ENCODE assay signal across 11 cellular contexts in the genomic region with DNA sequence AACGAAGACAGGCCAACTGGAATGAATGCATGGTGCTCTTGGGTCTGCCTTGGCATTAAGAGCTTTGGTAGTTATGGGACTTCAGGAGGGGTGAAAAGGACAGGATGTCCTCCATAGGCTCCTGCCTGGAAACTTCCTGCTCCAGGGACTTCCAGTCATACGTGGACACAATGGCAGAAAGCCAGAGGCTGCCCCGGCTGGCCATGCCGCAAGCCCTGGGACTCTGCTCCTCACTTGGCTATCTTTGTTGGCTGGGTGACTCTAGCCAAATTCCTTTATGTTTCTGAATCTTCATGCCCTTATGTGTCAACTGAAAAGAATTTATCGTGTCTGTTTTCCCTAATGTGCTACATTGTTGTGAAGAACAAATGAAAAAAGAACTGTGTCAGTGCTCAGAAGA.
DNase-seq lines count a peak whose midpoint lies in the region; ATAC-seq, FAIRE-seq and TF ChIP-seq lines count a peak whose summit lies in the region.
"Had no signal": no experiment of that assay in that cellular context is flagged by ENCODE, and none has a peak within 500 bp of the region (broad histone marks: within the 10 kb centered on the region; RNA-seq: fewer than 3 reads in every experiment).

No MANE protein-coding gene starts in this region.

- WGBS in esophagus muscularis mucosa: 16% methylated on average over 1 of the region's 5 CpGs

- DNase-seq in RWPE2 (ENCODE audit: low spot score): no peak
- peak; percentile 75 for DNase-seq in esophagus muscularis mucosa (ENCODE audit: extremely low spot score)
- peak; percentile 6 to 56 (median 22) for DNase-seq in mucosa of descending colon
- peak; percentile 37 for DNase-seq in urothelium cell line (ENCODE audit: low spot score)
- DNase-seq in NCI-H82 treated with DMSO at 0.1 percent for 48 hours (lab: John Stamatoyannopoulos, UW; ENCODE audit: unreplicated experiment): no peak
- no peak for DNase-seq in NOMO-1 (lab: John Stamatoyannopoulos, UW; ENCODE audit: unreplicated experiment in 2 of 2)
- DNase-seq: activated T-cell treated with anti-CD3 and anti-CD28 coated beads, Interleukin-2, amount 50 U/mL, for 48 hours; hippocampal formation; SJCRH30 had no signal

- no peak for TF ChIP-seq CTCF in RWPE2 (IDR thresholded peaks at IDR 0.05; ENCODE audit: poor library complexity, severe bottlenecking)
- TF ChIP-seq CTCF in esophagus muscularis mucosa (IDR thresholded peaks at IDR 0.05): no peak
- TF ChIP-seq CTCF in mucosa of descending colon (IDR thresholded peaks at IDR 0.05): no peak

- H3K36me3 ChIP-seq in RWPE2 (ENCODE audit: low read depth): no peaks in the 10 kb centered on the region
- H3K36me3 ChIP-seq in esophagus muscularis mucosa: no peaks in the 10 kb centered on the region
- no peaks in the 10 kb centered on the region for H3K36me3 ChIP-seq in mucosa of descending colon (ENCODE audit: low read depth)
- H3K36me3 ChIP-seq: SJCRH30 had no signal

- ATAC-seq in RWPE2 (ENCODE audit: low read depth) (peak; percentile 75), mucosa of descending colon (no peak), HG03457 (IDR thresholded peaks at IDR 0.05; ENCODE audit: unreplicated experiment) (no peak)
- ATAC-seq: GM12878 had no signal

- FAIRE-seq in urothelium cell line (lab: Jason Lieb, UNC): no peak
- FAIRE-seq: GM12878 had no signal

- H3K27me3 ChIP-seq in RWPE2 (ENCODE audit: insufficient read depth, poor library complexity, severe bottlenecking) (no peaks in the 10 kb centered on the region), esophagus muscularis mucosa (no peaks in the 10 kb centered on the region)
- H3K27me3 ChIP-seq: SJCRH30 had no signal

- no peak for TF ChIP-seq POLR2A in esophagus muscularis mucosa (IDR thresholded peaks at IDR 0.05; ENCODE audit: low read depth)

- intact Hi-C loops in esophagus muscularis mucosa (cut with DNase I) (no loop called here), mucosa of descending colon (cut with DNase I, micrococcal nuclease) (no loop called here)

- peaks cover 12% of the 10 kb centered on the region for H3K4me1 ChIP-seq in RWPE2 (ENCODE audit: insufficient read depth, poor library complexity, severe bottlenecking)
- H3K4me1 ChIP-seq in esophagus muscularis mucosa: peaks cover 13 to 35% (median 18%) of the 10 kb centered on the region in 4 donors
- H3K4me1 ChIP-seq in mucosa of descending colon (ENCODE audit: low read depth): no peaks in the 10 kb centered on the region
- H3K4me1 ChIP-seq: SJCRH30 had no signal

- H3K4me3 ChIP-seq in RWPE2 (ENCODE audit: severe bottlenecking): no peak overlapping the region
- no peak overlapping the region for H3K4me3 ChIP-seq in esophagus muscularis mucosa
- H3K4me3 ChIP-seq in mucosa of descending colon: no peak overlapping the region
- H3K4me3 ChIP-seq: GM12878, SJCRH30 had no signal

- H3K9me3 ChIP-seq in RWPE2 (ENCODE audit: severe bottlenecking) (no peaks in the 10 kb centered on the region), esophagus muscularis mucosa (no peaks in the 10 kb centered on the region), mucosa of descending colon (no peaks in the 10 kb centered on the region)
- H3K9me3 ChIP-seq: SJCRH30 had no signal

- TF ChIP-seq EP300 in esophagus muscularis mucosa (IDR thresholded peaks at IDR 0.05): peak; percentile 47

- H3K27ac ChIP-seq in RWPE2 (ENCODE audit: poor library complexity, severe bottlenecking) (peak overlapping the region; percentile 36), esophagus muscularis mucosa (replicated peaks in 1 of 4) (no peak overlapping the region)
- H3K27ac ChIP-seq: SJCRH30 had no signal

Comparison
In these comparisons a context has a peak if more than half of its experiments do, and no peak if none do; other contexts are left out.
1. DNase-seq: peak in esophagus muscularis mucosa (single experiment), mucosa of descending colon (3 of 3) and urothelium cell line (single experiment); none in RWPE2 (single experiment), NCI-H82 treated with DMSO at 0.1 percent for 48 hours (single experiment) and NOMO-1 (0 of 2).